ENCODE assay signal across 11 cellular contexts in the genomic region with DNA sequence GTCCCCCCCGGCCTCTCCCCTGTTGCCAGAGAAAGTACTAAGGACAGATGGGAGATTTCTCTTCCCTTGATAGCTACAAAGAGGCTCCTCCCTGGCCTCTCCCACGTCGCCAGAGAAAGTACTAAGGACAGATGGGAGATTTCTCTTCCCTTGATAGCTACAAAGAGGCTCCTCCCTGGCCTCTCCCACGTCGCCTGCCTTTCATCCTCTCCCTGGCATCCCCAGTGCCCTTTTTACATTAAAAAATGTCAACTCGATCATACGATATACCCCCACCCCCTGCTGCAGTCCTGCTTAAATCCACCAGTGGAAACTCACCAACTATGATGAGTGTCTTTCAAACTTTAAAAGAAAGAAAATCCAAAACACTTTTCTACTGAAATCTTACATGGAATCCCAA. TPM values are rescaled to one million over a fixed set of nuclear protein-coding genes. Genes with fewer than 3 reads are reported as not detected.
DNase-seq lines count a peak whose midpoint lies in the region; ATAC-seq and TF ChIP-seq lines count a peak whose summit lies in the region.
"Not testable (repeated sequence)": the region's sequence is repeated elsewhere in the genome, so short reads cannot be mapped to it uniquely, and the experiment has no call there.
"Had no signal": no experiment of that assay in that cellular context is flagged by ENCODE, and none has a peak within 500 bp of the region (broad histone marks: within the 10 kb centered on the region; RNA-seq: fewer than 3 reads in every experiment).

No MANE protein-coding gene starts in this region.

- H3K27ac ChIP-seq in fibroblast of lung (ENCODE audit: insufficient read depth, low read length): not testable (repeated sequence)
- peak overlapping the region; percentile 83 for H3K27ac ChIP-seq in left ventricle myocardium inferior (replicated peaks)
- peak overlapping the region; percentile 15 for H3K27ac ChIP-seq in lower lobe of right lung
- H3K27ac ChIP-seq in sigmoid colon: peak overlapping the region; percentile 14 to 39 (median 26)
- H3K27ac ChIP-seq in uterus: peak overlapping the region; percentile 73 to 82

- not testable (repeated sequence) for ATAC-seq in activated naive CD4-positive, alpha-beta T cell treated with anti-CD3 and anti-CD28 coated beads, Interleukin-2, amount 50 U/mL, for 72 hours; lower lobe of right lung

- TF ChIP-seq POLR2A in sigmoid colon (IDR thresholded peaks at IDR 0.05); uterus (IDR thresholded peaks at IDR 0.05): not testable (repeated sequence)

- not testable (repeated sequence) for TF ChIP-seq EP300 in sigmoid colon (IDR thresholded peaks at IDR 0.05)

- peak overlapping the region; percentile 39 to 57 for H3K27ac Mint-ChIP-seq in activated naive CD4-positive, alpha-beta T cell treated with anti-CD3 and anti-CD28 coated beads, Interleukin-2, amount 50 U/mL, for 72 hours

- not testable (repeated sequence) for TF ChIP-seq CTCF in fibroblast of lung (conservative IDR thresholded peaks at IDR 0.05 in 1 of 2, IDR thresholded peaks at IDR 0.05 in 1 of 2; ENCODE audit: low read depth in 1 of 2, low read length in 2 of 2); left ventricle myocardium inferior (IDR thresholded peaks at IDR 0.05; ENCODE audit: borderline replicate concordance); lower lobe of right lung (IDR thresholded peaks at IDR 0.05); sigmoid colon (IDR thresholded peaks at IDR 0.05); uterus (IDR thresholded peaks at IDR 0.05)

- not testable (repeated sequence) for H4K20me1 ChIP-seq in fibroblast of lung (ENCODE audit: control insufficient read depth, extremely low read depth, insufficient read depth, low read length)

- not testable (repeated sequence) for H3K4me3 ChIP-seq in fibroblast of lung (replicated peaks in 1 of 4; ENCODE audit: control extremely low read depth in 1 of 4, insufficient read depth in 1 of 4, low read depth in 3 of 4, low read length in 4 of 4); lower lobe of right lung; sigmoid colon; uterus
- H3K4me3 ChIP-seq in left ventricle myocardium inferior: peak overlapping the region; percentile 35

- H2AFZ ChIP-seq in fibroblast of lung (ENCODE audit: low read length): not testable (repeated sequence)

- H3K9me3 ChIP-seq in fibroblast of lung (ENCODE audit: control insufficient read depth, insufficient read depth, low read depth, low read length); left ventricle myocardium inferior (replicated peaks); lower lobe of right lung; sigmoid colon; uterus: not testable (repeated sequence)

- not testable (repeated sequence) for H3K27me3 ChIP-seq in fibroblast of lung (ENCODE audit: control insufficient read depth, insufficient read depth, low read length); left ventricle myocardium inferior (ENCODE audit: low read depth); lower lobe of right lung (ENCODE audit: low read depth); sigmoid colon; uterus

- not testable (repeated sequence) for H3K36me3 ChIP-seq in fibroblast of lung (ENCODE audit: control insufficient read depth, insufficient read depth, low read length); uterus
- H3K36me3 ChIP-seq in left ventricle myocardium inferior (peaks cover 10% of the 10 kb centered on the region), lower lobe of right lung (peaks cover 12% of the 10 kb centered on the region), sigmoid colon (peaks cover 0 to 32% (median 0%) of the 10 kb centered on the region in 4 donors)

- peaks cover 16 to 27% of the 10 kb centered on the region in 2 donors for H3K36me3 Mint-ChIP-seq in activated naive CD4-positive, alpha-beta T cell treated with anti-CD3 and anti-CD28 coated beads, Interleukin-2, amount 50 U/mL, for 72 hours

- peak overlapping the region; percentile 25 for H3K4me2 ChIP-seq in fibroblast of lung (ENCODE audit: extremely low read depth, insufficient read depth, low read length)

- H3K79me2 ChIP-seq in fibroblast of lung (ENCODE audit: control insufficient read depth, insufficient read depth, low read length): not testable (repeated sequence)

- not testable (repeated sequence) for H3K4me1 ChIP-seq in fibroblast of lung (ENCODE audit: control insufficient read depth, extremely low read depth, insufficient read depth, low read length); lower lobe of right lung; sigmoid colon; uterus
- H3K4me1 ChIP-seq in left ventricle myocardium inferior: peaks cover 16% of the 10 kb centered on the region

- DNase-seq in NCI-H2171 treated with DMSO at 0.1 percent for 48 hours (lab: John Stamatoyannopoulos, UW) (peak; percentile 23), uterus (peak in 1 of 2 donors; percentile 20)
- not testable (repeated sequence) for DNase-seq in activated naive CD4-positive, alpha-beta T cell treated with anti-CD3 and anti-CD28 coated beads, Interleukin-2, amount 50 U/mL, for 72 hours (ENCODE audit: low spot score in 2 of 2); fibroblast of lung (ENCODE audit: low read depth in 2 of 2); left ventricle myocardium inferior; lower lobe of right lung; sigmoid colon

- 62 to 73% methylated on average over 6 of the region's 7 CpGs for WGBS in sigmoid colon, 2 donors

- H3K9ac ChIP-seq in fibroblast of lung (ENCODE audit: insufficient read depth, low read length): not testable (repeated sequence)

- intact Hi-C loops in left ventricle myocardium inferior (cut with micrococcal nuclease); lower lobe of right lung (cut with DNase I); sigmoid colon (cut with DNase I); uterus (cut with DNase I; ENCODE audit: low total_unique reads): not testable (repeated sequence)

- H3K9me3 Mint-ChIP-seq in activated naive CD4-positive, alpha-beta T cell treated with anti-CD3 and anti-CD28 coated beads, Interleukin-2, amount 50 U/mL, for 72 hours: not testable (repeated sequence)

RNA-seq across cellular contexts. Expression of a gene that starts 7.6 kb away (rescaled TPM):
- 10 to 100 TPM in 1 of 2 donors, 1 to 10 TPM in 1; 4.1 to 13.3 TPM for total RNA-seq in activated naive CD4-positive, alpha-beta T cell treated with anti-CD3 and anti-CD28 coated beads, Interleukin-2, amount 50 U/mL, for 72 hours
- total RNA-seq in fibroblast of lung (5.9 and 6.3 TPM in 2 replicates), left ventricle myocardium inferior (16.7 TPM), lower lobe of right lung (16.7 TPM), sigmoid colon (1 to 10 TPM; 4.3 to 5.8 (median 5.4) TPM), uterus (10 to 100 TPM in 2 of 4 donors, 1 to 10 TPM in 2; 1.3 to 20.7 (median 12.3) TPM)
- polyA plus RNA-seq in fibroblast of lung (5.3 and 5.5 TPM in 2 replicates), sigmoid colon (1 to 10 TPM; 5.1 to 7.2 (median 5.4) TPM)
- polyA plus RNA-seq in fibroblast of lung (2012): 5.3 and 7.0 TPM in 2 replicates
- 21.3 and 60.9 TPM in 2 replicates for polyA minus RNA-seq in fibroblast of lung (ENCODE audit: low replicate concordance)

RNA-seq across cellular contexts. Expression of a gene that starts 34.5 kb away (rescaled TPM):
- total RNA-seq in activated naive CD4-positive, alpha-beta T cell treated with anti-CD3 and anti-CD28 coated beads, Interleukin-2, amount 50 U/mL, for 72 hours: 1 to 10 TPM; 1.2 to 2.0 TPM
- total RNA-seq in fibroblast of lung (not detected in 2 replicates), left ventricle myocardium inferior (0.55 TPM), lower lobe of right lung (1.3 TPM), sigmoid colon (not detected), uterus (not detected)
- polyA plus RNA-seq in fibroblast of lung (not detected in 2 replicates), sigmoid colon (10 to 100 TPM in 1 of 3 donors, under 1 TPM in 1, not detected in 1; 0.32 to 10.8 TPM)
- not detected in 2 replicates for polyA plus RNA-seq in fibroblast of lung (2012)
- not detected in 2 replicates for polyA minus RNA-seq in fibroblast of lung (ENCODE audit: low replicate concordance)
- total RNA-seq: CD8-positive, alpha-beta T cell; H9 had no signal
- polyA plus RNA-seq: A549, BJ had no signal
